Comparison of ENCODE assay signal across 22 cellular contexts in the genomic region with DNA sequence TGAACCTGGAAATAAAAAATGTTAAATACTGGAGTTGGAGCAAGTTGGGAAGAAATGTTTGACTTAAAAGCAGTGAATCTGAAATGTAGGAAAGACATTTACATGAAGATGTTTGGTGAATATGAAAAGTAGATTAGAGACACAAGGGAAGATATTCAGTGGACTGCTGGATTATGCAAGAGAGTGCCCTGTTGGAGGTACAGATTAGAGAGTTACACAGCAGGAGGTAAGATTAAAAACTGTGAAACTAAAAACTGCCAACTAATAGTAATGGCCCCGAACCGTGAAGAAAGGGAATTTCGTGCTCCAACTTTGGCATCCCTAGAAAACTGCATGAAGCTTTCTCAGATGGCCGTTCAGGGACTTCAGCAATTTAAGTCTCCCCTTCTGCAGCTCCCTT.
DNase-seq lines count a peak whose midpoint lies in the region; ATAC-seq, FAIRE-seq and TF ChIP-seq lines count a peak whose summit lies in the region.
"Had no signal": no experiment of that assay in that cellular context is flagged by ENCODE, and none has a peak within 500 bp of the region (broad histone marks: within the 10 kb centered on the region; RNA-seq: fewer than 3 reads in every experiment).

No MANE protein-coding gene starts in this region.

- TF ChIP-seq EP300 in GM12878 (IDR thresholded peaks at IDR 0.05; ENCODE audit: borderline replicate concordance in 1 of 2, control insufficient read depth in 1 of 2, low read depth in 2 of 2, low read length in 2 of 2), result no peak

- peak; percentile 38 for FAIRE-seq in GM12878 (lab: Jason Lieb, UNC)
- FAIRE-seq: A549, D721Med, G401.6, GM18507 had no signal

- POLR2A ChIA-PET in A673 (lab: Charles Lee; ENCODE audit: low non-redundant PET) (interaction anchor here (0.6 kb wide), 1 partner anchor 22 kb away, joined by 4 read pairs; no protein-coding TSS in a partner anchor), GM12878 (lab: Charles Lee) (no interaction called here)

- no peaks in the 10 kb centered on the region for H3K79me2 ChIP-seq in GM12878 (ENCODE audit: control insufficient read depth, insufficient read depth, low read length)

- TF ChIP-seq RAD21 in GM12878 (IDR thresholded peaks at IDR 0.05; ENCODE audit: insufficient read depth, low read depth, low read length), result no peak

- no peak overlapping the region for H3K4me2 ChIP-seq in GM12878 (ENCODE audit: control insufficient read depth, insufficient read depth)
- H3K4me2 ChIP-seq: A549; BLaER1 treated with 17β-estradiol and CSF1 and Interleukin-3, amounts not matched to agents 10 nM and 100 nM had no signal

- DNase-seq in A673 (ENCODE audit: low spot score) (peak; percentile 81), SJCRH30 (peak; percentile 2 to 35), GM12878 (ENCODE audit: low read depth, low spot score) (no peak), choroid plexus epithelial cell (ENCODE audit: low read depth) (peak; percentile 54), amygdala (lab: John Stamatoyannopoulos, UW) (no peak)
- DNase-seq: ACHN; Caco-2; Calu3; CD4-positive, alpha-beta T cell; CD8-positive, alpha-beta T cell; DMS79 treated with DMSO at 0.1 percent for 48 hours; GF-D8 had no signal

- 2% methylated on average over 4 of the region's 4 CpGs for WGBS in GM12878 (ENCODE audit: insufficient coverage, insufficient replicate concordance, low lambda C conversion rate, missing lambda C conversion rate)

- H3K27ac ChIP-seq in A673 (ENCODE audit: low read depth, low read length, poor library complexity, severe bottlenecking), result no peak overlapping the region
- peak overlapping the region; percentile 43 for H3K27ac ChIP-seq in SJCRH30
- no peak overlapping the region for H3K27ac ChIP-seq in GM12878 (ENCODE audit: control insufficient read depth, insufficient read depth)
- H3K27ac ChIP-seq: 22Rv1; A549; BLaER1 treated with 17β-estradiol and CSF1 and Interleukin-3, amounts not matched to agents 10 nM and 100 nM; C4-2B had no signal

- H4K20me1 ChIP-seq in GM12878 (ENCODE audit: control insufficient read depth, insufficient read depth), result no peaks in the 10 kb centered on the region
- H4K20me1 ChIP-seq: BLaER1 treated with 17β-estradiol and CSF1 and Interleukin-3, amounts not matched to agents 10 nM and 100 nM had no signal

- in situ Hi-C loops in GM12878 (cut with MboI), result no loop called here

- no peak for ATAC-seq in GM12878
- no peak for ATAC-seq in GM21825 (IDR thresholded peaks at IDR 0.05; ENCODE audit: unreplicated experiment)
- ATAC-seq in HG02571 (IDR thresholded peaks at IDR 0.05; ENCODE audit: unreplicated experiment), result no peak
- ATAC-seq in GM19035 (IDR thresholded peaks at IDR 0.05; ENCODE audit: unreplicated experiment), result no peak
- ATAC-seq: A549; CD8-positive, alpha-beta T cell had no signal

- BruUV-seq in A673 (replicated peaks; lab: Mats Ljungman, UMichigan) (no TSS peak), GM12878 (replicated peaks; lab: Mats Ljungman, UMichigan) (no TSS peak)

- no peak overlapping the region for H3K4me3 ChIP-seq in A673 (ENCODE audit: low read depth, low read length, poor library complexity, severe bottlenecking)
- no peak overlapping the region for H3K4me3 ChIP-seq in SJCRH30
- no peak overlapping the region for H3K4me3 ChIP-seq in GM12878
- H3K4me3 ChIP-seq in choroid plexus epithelial cell (ENCODE audit: low read depth, low read length), result no peak overlapping the region
- H3K4me3 ChIP-seq: A549; BLaER1 treated with 17β-estradiol and CSF1 and Interleukin-3, amounts not matched to agents 10 nM and 100 nM had no signal

- SMC1A ChIA-PET in GM12878 (lab: Charles Lee; ENCODE audit: uncharacterized antibody, unreplicated experiment), result interaction anchor here (2.8 kb wide), 1 partner anchor 8 kb away, joined by 12 read pairs; no protein-coding TSS in a partner anchor

- RAD21 ChIA-PET in GM12878 (lab: Charles Lee; ENCODE audit: unreplicated experiment), result interaction anchor here (1.5 kb wide), 1 partner anchor 302 kb away, joined by 4 read pairs; no protein-coding TSS in a partner anchor

- intact Hi-C loops in A673 (cut with micrococcal nuclease; ENCODE audit: unreplicated experiment) (no loop called here), GM12878 (cut with micrococcal nuclease; ENCODE audit: unreplicated experiment) (no loop called here)

- no peak overlapping the region for H2AFZ ChIP-seq in GM12878 (ENCODE audit: control insufficient read depth, low read depth, low read length)

- no peak overlapping the region for H3K9ac ChIP-seq in GM12878 (ENCODE audit: control insufficient read depth, insufficient read depth, low read length)
- H3K9ac ChIP-seq: BLaER1 treated with 17β-estradiol and CSF1 and Interleukin-3, amounts not matched to agents 10 nM and 100 nM had no signal

- H3K9me3 ChIP-seq in A673 (ENCODE audit: low read depth, low read length, poor library complexity, severe bottlenecking), result no peaks in the 10 kb centered on the region
- H3K9me3 ChIP-seq in SJCRH30 (replicated peaks), result no peaks in the 10 kb centered on the region; the same call in 1 of the 2 replicates
- H3K9me3 ChIP-seq in GM12878 (replicated peaks; ENCODE audit: control insufficient read depth, insufficient read depth, low read length), result no peaks in the 10 kb centered on the region
- H3K9me3 ChIP-seq: A549; BLaER1 treated with 17β-estradiol and CSF1 and Interleukin-3, amounts not matched to agents 10 nM and 100 nM; Caco-2 had no signal

- TF ChIP-seq POLR2A in GM12878 (IDR thresholded peaks at IDR 0.05; ENCODE audit: low read depth, low read length), result no peak

- TF ChIP-seq CTCF in A673 (conservative IDR thresholded peaks at IDR 0.05; ENCODE audit: low read depth, low read length) (no peak), GM12878 (IDR thresholded peaks at IDR 0.05 in 2 of 3, conservative IDR thresholded peaks at IDR 0.05 in 1 of 3; ENCODE audit: control insufficient read depth in 2 of 3, extremely low read depth in 1 of 3, insufficient read depth in 1 of 3, low read depth in 3 of 3, low read length in 3 of 3) (no peak), choroid plexus epithelial cell (conservative IDR thresholded peaks at IDR 0.05; ENCODE audit: low read depth, low read length) (no peak)

- CTCF ChIA-PET in A673 (lab: Charles Lee), result no interaction called here
- CTCF ChIA-PET in GM12878 (lab: Yijun Ruan, JAX), result no interaction called here

- H3K27me3 ChIP-seq in A673 (replicated peaks; ENCODE audit: insufficient read depth, low read depth, low read length, poor library complexity) (no peaks in the 10 kb centered on the region), SJCRH30 (no peaks in the 10 kb centered on the region), GM12878 (replicated peaks in 1 of 2; ENCODE audit: control insufficient read depth in 2 of 2, insufficient read depth in 2 of 2, low read length in 1 of 2) (no peaks in the 10 kb centered on the region)
- H3K27me3 ChIP-seq: BLaER1 treated with 17β-estradiol and CSF1 and Interleukin-3, amounts not matched to agents 10 nM and 100 nM had no signal

- H3K4me1 ChIP-seq in A673 (ENCODE audit: insufficient read depth, low read length, poor library complexity, severe bottlenecking), result peaks cover 13% of the 10 kb centered on the region
- no peaks in the 10 kb centered on the region for H3K4me1 ChIP-seq in SJCRH30
- H3K4me1 ChIP-seq in GM12878 (ENCODE audit: control insufficient read depth, insufficient read depth, low read length), result no peaks in the 10 kb centered on the region
- H3K4me1 ChIP-seq: A549, Caco-2 had no signal

- H3K36me3 ChIP-seq in A673 (ENCODE audit: insufficient read depth, low read length, poor library complexity, severe bottlenecking) (no peaks in the 10 kb centered on the region), SJCRH30 (no peaks in the 10 kb centered on the region), GM12878 (ENCODE audit: control insufficient read depth in 2 of 2, insufficient read depth in 2 of 2, low read length in 1 of 2) (no peaks in the 10 kb centered on the region)

TF ChIP-seq in GM12878, 131 proteins besides CTCF, POLR2A, EP300 and RAD21:
- TF ChIP-seq BACH1 (IDR thresholded peaks at IDR 0.05; ENCODE audit: borderline replicate concordance) (no peak), PAX5 (IDR thresholded peaks at IDR 0.05; ENCODE audit: borderline replicate concordance, low read depth, low read length) (no peak), ZBED1 (IDR thresholded peaks at IDR 0.05; ENCODE audit: borderline replicate concordance) (no peak), EGR1 (IDR thresholded peaks at IDR 0.05; ENCODE audit: borderline replicate concordance in 1 of 2, low read depth in 2 of 2, low read length in 2 of 2) (no peak), IKZF2 (IDR thresholded peaks at IDR 0.05) (no peak), ZSCAN29 (IDR thresholded peaks at IDR 0.05) (no peak), GATAD2B (conservative IDR thresholded peaks at IDR 0.05; ENCODE audit: low read depth) (no peak), ZNF217 (IDR thresholded peaks at IDR 0.05) (no peak), HDGF (IDR thresholded peaks at IDR 0.05) (no peak), SREBF1 (IDR thresholded peaks at IDR 0.05; ENCODE audit: low read length) (no peak), CBFB (IDR thresholded peaks at IDR 0.05; ENCODE audit: low read depth) (no peak), MEF2A (IDR thresholded peaks at IDR 0.05; ENCODE audit: insufficient read depth, low read depth, low read length) (no peak), SMAD5 (IDR thresholded peaks at IDR 0.05; ENCODE audit: low read depth) (no peak), MTA2 (IDR thresholded peaks at IDR 0.05; ENCODE audit: low read depth) (no peak), TCF3 (IDR thresholded peaks at IDR 0.05; ENCODE audit: borderline replicate concordance, insufficient read depth, low read depth, low read length) (no peak), STAT3 (IDR thresholded peaks at IDR 0.05; ENCODE audit: low read depth, low read length) (no peak), ESRRA (IDR thresholded peaks at IDR 0.05; ENCODE audit: low read length) (no peak)
- TF ChIP-seq, protein P1, sequence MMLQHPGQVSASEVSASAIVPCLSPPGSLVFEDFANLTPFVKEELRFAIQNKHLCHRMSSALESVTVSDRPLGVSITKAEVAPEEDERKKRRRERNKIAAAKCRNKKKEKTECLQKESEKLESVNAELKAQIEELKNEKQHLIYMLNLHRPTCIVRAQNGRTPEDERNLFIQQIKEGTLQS (IDR thresholded peaks at IDR 0.05; ENCODE audit: borderline replicate concordance, extremely low read depth, low read depth, low read length), result no peak
TF ChIP-seq in GM12878: peak in this region for 0.

Comparison
In these comparisons a context has a peak if more than half of its experiments do, and no peak if none do; other contexts are left out.
1. DNase-seq: peak in A673 (single experiment), SJCRH30 (2 of 2) and choroid plexus epithelial cell (single experiment); none in GM12878 (single experiment) and amygdala (0 of 56).